Comparison of ENCODE assay signal across 8 cellular contexts in genomic region chr1:89670168-89670567, GRCh38. TPM values are rescaled to one million over a fixed set of nuclear protein-coding genes. Genes with fewer than 3 reads are reported as not detected.
DNase-seq lines count a peak whose midpoint lies in the region; ATAC-seq and TF ChIP-seq lines count a peak whose summit lies in the region.

No MANE protein-coding gene starts in this region.

- H3K27ac ChIP-seq in heart right ventricle = peak overlapping the region in 1 of 10 donors; percentile 42
- H3K27ac ChIP-seq in sigmoid colon = no peak overlapping the region

- H3K9me3 ChIP-seq in heart right ventricle (no peaks in the 10 kb centered on the region), sigmoid colon (no peaks in the 10 kb centered on the region)

- intact Hi-C loops in heart right ventricle (cut with DNase I) = no loop called here
- intact Hi-C loops in cardiac septum (cut with DNase I) = no loop called here
- intact Hi-C loops in sigmoid colon (cut with DNase I) = no loop called here

- ATAC-seq in heart right ventricle = peak in 5 of 8 donors; percentile 31 to 68 (median 41)
- ATAC-seq in HG03108 (IDR thresholded peaks at IDR 0.05; ENCODE audit: unreplicated experiment) = peak; percentile 96

- no peaks in the 10 kb centered on the region for H3K27me3 Mint-ChIP-seq in activated naive CD8-positive, alpha-beta T cell

- 75 to 79% methylated on average over 7 of the region's 7 CpGs for WGBS in heart right ventricle, 2 donors
- WGBS in sigmoid colon, 2 donors = 63 to 87% methylated on average over 7 of the region's 7 CpGs

- peaks cover 95% of the 10 kb centered on the region for H3K4me1 Mint-ChIP-seq in activated naive CD8-positive, alpha-beta T cell (ENCODE audit: low read depth)

- peak overlapping the region; percentile 77 for H3K27ac Mint-ChIP-seq in activated naive CD8-positive, alpha-beta T cell

- H3K4me3 Mint-ChIP-seq in activated naive CD8-positive, alpha-beta T cell = peak overlapping the region; percentile 63

- TF ChIP-seq CTCF in heart right ventricle (IDR thresholded peaks at IDR 0.05) (no peak), sigmoid colon (IDR thresholded peaks at IDR 0.05) (no peak)

- no peak for TF ChIP-seq POLR2A in sigmoid colon (IDR thresholded peaks at IDR 0.05)

- H3K4me3 ChIP-seq in heart right ventricle = no peak overlapping the region
- H3K4me3 ChIP-seq in sigmoid colon = no peak overlapping the region

- DNase-seq in heart right ventricle (no peak), cardiac septum (ENCODE audit: low spot score) (no peak), NCI-H1417 treated with DMSO at 0.1 percent for 48 hours (lab: John Stamatoyannopoulos, UW) (no peak), NCI-H526 treated with DMSO at 0.1 percent for 48 hours (lab: John Stamatoyannopoulos, UW) (no peak), sigmoid colon (no peak)
- no peak for DNase-seq in activated effector memory CD4-positive, alpha-beta T cell treated with anti-CD3 and anti-CD28 coated beads, Interleukin-2, amount 50 U/mL, for 16 hours

- H3K4me1 ChIP-seq in heart right ventricle (peaks cover 0 to 82% (median 60%) of the 10 kb centered on the region in 9 donors), sigmoid colon (no peaks in the 10 kb centered on the region)

- H3K36me3 Mint-ChIP-seq in activated naive CD8-positive, alpha-beta T cell = peaks cover 25% of the 10 kb centered on the region

- H3K27me3 ChIP-seq in heart right ventricle (no peaks in the 10 kb centered on the region), sigmoid colon (no peaks in the 10 kb centered on the region)

- H3K9me3 Mint-ChIP-seq in activated naive CD8-positive, alpha-beta T cell (ENCODE audit: low read depth) = no peaks in the 10 kb centered on the region

- no peak for TF ChIP-seq EP300 in sigmoid colon (IDR thresholded peaks at IDR 0.05)

- H3K36me3 ChIP-seq in heart right ventricle = no peaks in the 10 kb centered on the region
- no peaks in the 10 kb centered on the region for H3K36me3 ChIP-seq in sigmoid colon

RNA-seq across cellular contexts. Expression of gene LRRC8C, which starts 37.2 kb away (rescaled TPM):
- total RNA-seq in heart right ventricle (10 to 100 TPM in 2 of 10 donors, 1 to 10 TPM in 8; 5.6 to 12.3 (median 8.3) TPM), cardiac septum (8.3 TPM), sigmoid colon (1 to 10 TPM; 3.5 to 7.8 (median 5.1) TPM)
- polyA plus RNA-seq in heart right ventricle (1 to 10 TPM; 3.7 to 5.9 TPM), sigmoid colon (1 to 10 TPM in 2 of 3 donors, under 1 TPM in 1; 0.69 to 4.1 (median 1.2) TPM)
